In genomic region chr18:13712400-13713131, GRCh38 we compare ENCODE assay signal across 16 cellular contexts.
"Had no signal": no experiment of that assay in that cellular context is flagged by ENCODE, and none has a peak within 500 bp of the region (broad histone marks: within the 10 kb centered on the region; RNA-seq: fewer than 3 reads in every experiment).

No MANE protein-coding gene starts in this region.

- H3K4me1 Mint-ChIP-seq: activated CD4-positive, alpha-beta T cell treated with anti-CD3 and anti-CD28 coated beads, Interleukin-2, amount 10 ng/mL, durations not matched to agents 7 days and 5 days had no signal

- H3K27me3 Mint-ChIP-seq: activated CD4-positive, alpha-beta T cell treated with anti-CD3 and anti-CD28 coated beads, Interleukin-2, amount 10 ng/mL, durations not matched to agents 7 days and 5 days; activated naive CD8-positive, alpha-beta T cell treated with anti-CD3 and anti-CD28 coated beads for 36 hours; effector memory CD8-positive, alpha-beta T cell; naive thymus-derived CD8-positive, alpha-beta T cell; stimulated activated memory B cell treated with anti-CD40 and anti-IgM and Interleukin-4, amounts not matched to agents 10 μg/mL and 1 μg/mL and 100 μg/mL, for 72 hours had no signal

- H3K27ac ChIP-seq: body of pancreas, hepatocyte, pancreas had no signal

- H3K9me3 Mint-ChIP-seq: activated T-cell treated with anti-CD3 and anti-CD28 coated beads, Interleukin-2, amount 50 U/mL, for 72 hours; stimulated activated memory B cell treated with anti-CD40 and anti-IgM and Interleukin-4, amounts not matched to agents 10 μg/mL and 1 μg/mL and 100 μg/mL, for 72 hours had no signal

- H3K4me2 ChIP-seq: hepatocyte had no signal

- H3K27me3 ChIP-seq: body of pancreas, hepatocyte, pancreas had no signal

- H3K4me3 Mint-ChIP-seq: activated CD4-positive, alpha-beta T cell treated with anti-CD3 and anti-CD28 coated beads, Interleukin-2, amount 10 ng/mL, durations not matched to agents 7 days and 5 days; activated naive CD8-positive, alpha-beta T cell treated with anti-CD3 and anti-CD28 coated beads for 36 hours; activated T-cell treated with anti-CD3 and anti-CD28 coated beads, Interleukin-2, amount 50 U/mL, for 72 hours; effector memory CD8-positive, alpha-beta T cell; naive thymus-derived CD8-positive, alpha-beta T cell; stimulated activated memory B cell treated with anti-CD40 and anti-IgM and Interleukin-4, amounts not matched to agents 10 μg/mL and 1 μg/mL and 100 μg/mL, for 72 hours; T-helper 2 cell treated with Interferon-gamma antibody and Interleukin-4, amounts not matched to agents 5 μg/mL and 100 μg/mL, for 36 hours had no signal

- H3K4me3 ChIP-seq: body of pancreas, hepatocyte, pancreas had no signal

- DNase-seq: activated CD4-positive, alpha-beta T cell treated with anti-CD3 and anti-CD28 coated beads, Interleukin-2, amount 10 ng/mL, durations not matched to agents 7 days and 5 days; activated CD8-positive, alpha-beta memory T cell treated with anti-CD3 and anti-CD28 coated beads, Interleukin-2, amount 50 U/mL, for 48 hours; activated gamma-delta T cell treated with Interleukin-2 at 50 U/mL for 16 hours; activated naive CD8-positive, alpha-beta T cell treated with anti-CD3 and anti-CD28 coated beads for 36 hours; activated T-cell treated with anti-CD3 and anti-CD28 coated beads, Interleukin-2, amount 50 U/mL, for 72 hours; amygdala; body of pancreas; cerebellar nuclear complex; effector memory CD8-positive, alpha-beta T cell; naive thymus-derived CD8-positive, alpha-beta T cell; pancreas; stimulated activated CD4-positive, alpha-beta T cell treated with anti-CD3 and anti-CD28 coated beads, Interleukin-2, amount 100 ng/mL, for 48 hours had no signal

- H3K9me3 ChIP-seq: body of pancreas, pancreas had no signal

- H3K36me3 ChIP-seq: pancreas had no signal

- ATAC-seq: activated T-cell treated with anti-CD3 and anti-CD28 coated beads, Interleukin-2, amount 50 U/mL, for 72 hours; body of pancreas; effector memory CD8-positive, alpha-beta T cell; naive thymus-derived CD8-positive, alpha-beta T cell; pancreas; stimulated activated memory B cell treated with anti-CD40 and anti-IgM and Interleukin-4, amounts not matched to agents 10 μg/mL and 1 μg/mL and 100 μg/mL, for 72 hours had no signal

- H3K27ac Mint-ChIP-seq: activated CD4-positive, alpha-beta T cell treated with anti-CD3 and anti-CD28 coated beads, Interleukin-2, amount 10 ng/mL, durations not matched to agents 7 days and 5 days; activated naive CD8-positive, alpha-beta T cell treated with anti-CD3 and anti-CD28 coated beads for 36 hours; activated T-cell treated with anti-CD3 and anti-CD28 coated beads, Interleukin-2, amount 50 U/mL, for 72 hours; T-helper 2 cell treated with Interferon-gamma antibody and Interleukin-4, amounts not matched to agents 5 μg/mL and 100 μg/mL, for 36 hours had no signal

- H2AFZ ChIP-seq: hepatocyte had no signal

- FAIRE-seq: keratinocyte, pancreas had no signal
